8 cellular contexts compared by ENCODE assay signal in the genomic region with DNA sequence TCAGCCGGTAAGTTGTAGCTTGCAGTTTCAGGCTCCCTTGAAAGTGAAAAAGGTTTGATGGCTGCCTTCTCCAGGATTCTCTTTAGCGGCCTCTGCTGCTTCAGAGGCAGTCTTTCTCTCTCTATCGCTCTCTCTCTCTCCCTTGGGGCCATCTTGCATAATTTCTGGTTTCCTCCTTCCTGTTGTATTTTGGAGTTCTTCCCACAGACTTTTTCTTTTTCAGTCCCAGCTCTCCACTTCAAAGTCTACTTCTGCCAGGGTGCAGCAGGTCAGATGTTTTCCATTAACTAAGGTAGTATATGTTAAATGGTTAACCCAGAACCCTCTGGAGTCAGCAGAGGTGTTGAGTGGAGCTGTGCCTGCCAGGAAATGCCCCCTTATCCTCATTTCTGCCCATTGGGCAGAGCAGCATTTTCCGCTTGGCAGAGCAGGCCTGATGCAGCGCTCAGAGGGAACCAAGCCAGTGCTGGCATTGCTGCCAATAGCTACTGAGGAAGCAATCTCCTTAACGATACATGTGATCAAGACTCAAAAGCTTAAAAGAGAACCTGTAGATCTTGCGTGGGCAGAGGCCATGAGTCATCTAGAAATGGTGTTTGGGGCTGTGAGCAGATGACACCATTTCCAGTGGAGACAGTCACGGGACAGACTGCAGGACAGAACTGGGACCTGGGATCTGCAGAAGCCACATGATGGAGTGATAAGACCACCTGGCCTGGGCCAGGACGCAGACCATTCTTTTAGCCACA. TPM values are rescaled to one million over a fixed set of nuclear protein-coding genes. Genes with fewer than 3 reads are reported as not detected.
DNase-seq lines count a peak whose midpoint lies in the region; ATAC-seq and TF ChIP-seq lines count a peak whose summit lies in the region.
"Had no signal": no experiment of that assay in that cellular context is flagged by ENCODE, and none has a peak within 500 bp of the region (broad histone marks: within the 10 kb centered on the region; RNA-seq: fewer than 3 reads in every experiment).

No MANE protein-coding gene starts in this region.

- H3K9me3 Mint-ChIP-seq in activated naive CD4-positive, alpha-beta T cell treated with anti-CD3 and anti-CD28 coated beads, Interleukin-2, amount 50 U/mL, for 72 hours, result peaks cover 0 to 4% of the 10 kb centered on the region in 2 donors

- no peak overlapping the region for H3K27ac Mint-ChIP-seq in activated naive CD4-positive, alpha-beta T cell treated with anti-CD3 and anti-CD28 coated beads, Interleukin-2, amount 50 U/mL, for 72 hours
- H3K27ac Mint-ChIP-seq: activated naive CD8-positive, alpha-beta T cell had no signal

- no peak overlapping the region for H3K4me3 ChIP-seq in skeletal muscle cell (ENCODE audit: low read depth, low read length)

- intact Hi-C loops in left ventricle myocardium superior (cut with micrococcal nuclease), result no loop called here

- DNase-seq in HuH-7 (ENCODE audit: low spot score) (peak; percentile 37), left ventricle myocardium superior (peak; percentile 81), skeletal muscle cell (ENCODE audit: low read depth) (peak; percentile 80), NCI-H1436 treated with DMSO at 0.1 percent for 48 hours (lab: John Stamatoyannopoulos, UW) (no peak)
- DNase-seq in activated naive CD4-positive, alpha-beta T cell treated with anti-CD3 and anti-CD28 coated beads, Interleukin-2, amount 50 U/mL, for 72 hours (ENCODE audit: low spot score in 2 of 2), result peak in 1 of 2 donors; percentile 22

- peak; percentile 78 for ATAC-seq in GM21515 (IDR thresholded peaks at IDR 0.05; ENCODE audit: unreplicated experiment)
- ATAC-seq in activated naive CD4-positive, alpha-beta T cell treated with anti-CD3 and anti-CD28 coated beads, Interleukin-2, amount 50 U/mL, for 72 hours, result peak; percentile 68 to 87
- peak; percentile 82 for ATAC-seq in left ventricle myocardium superior

- TF ChIP-seq CTCF in GM12874 (IDR thresholded peaks at IDR 0.05; ENCODE audit: insufficient read depth, low read depth, low read length), result 0 out of 2 replicates have a peak, but pooled peaks have one; percentile 10

- peaks cover 4% of the 10 kb centered on the region in 2 donors for H3K36me3 Mint-ChIP-seq in activated naive CD4-positive, alpha-beta T cell treated with anti-CD3 and anti-CD28 coated beads, Interleukin-2, amount 50 U/mL, for 72 hours
- H3K36me3 Mint-ChIP-seq: activated naive CD8-positive, alpha-beta T cell had no signal

RNA-seq across cellular contexts. Expression of a gene that starts 20.8 kb away (rescaled TPM):
- total RNA-seq in activated naive CD4-positive, alpha-beta T cell treated with anti-CD3 and anti-CD28 coated beads, Interleukin-2, amount 50 U/mL, for 72 hours, result 100 to 1,000 TPM in 1 of 2 donors, 10 to 100 TPM in 1; 90.8 to 131 TPM
- total RNA-seq in left ventricle myocardium superior, result 315 TPM

RNA-seq across cellular contexts. Expression of a gene that starts 20.9 kb away (rescaled TPM):
- 10 to 100 TPM in 1 of 2 donors, 1 to 10 TPM in 1; 6.1 to 31.6 TPM for total RNA-seq in activated naive CD4-positive, alpha-beta T cell treated with anti-CD3 and anti-CD28 coated beads, Interleukin-2, amount 50 U/mL, for 72 hours
- 6.5 TPM for total RNA-seq in left ventricle myocardium superior

RNA-seq across cellular contexts. Expression of a gene that starts 44.1 kb away (rescaled TPM):
- not detected for total RNA-seq in activated naive CD4-positive, alpha-beta T cell treated with anti-CD3 and anti-CD28 coated beads, Interleukin-2, amount 50 U/mL, for 72 hours
- 2.9 TPM for total RNA-seq in left ventricle myocardium superior
